In the genomic region with DNA sequence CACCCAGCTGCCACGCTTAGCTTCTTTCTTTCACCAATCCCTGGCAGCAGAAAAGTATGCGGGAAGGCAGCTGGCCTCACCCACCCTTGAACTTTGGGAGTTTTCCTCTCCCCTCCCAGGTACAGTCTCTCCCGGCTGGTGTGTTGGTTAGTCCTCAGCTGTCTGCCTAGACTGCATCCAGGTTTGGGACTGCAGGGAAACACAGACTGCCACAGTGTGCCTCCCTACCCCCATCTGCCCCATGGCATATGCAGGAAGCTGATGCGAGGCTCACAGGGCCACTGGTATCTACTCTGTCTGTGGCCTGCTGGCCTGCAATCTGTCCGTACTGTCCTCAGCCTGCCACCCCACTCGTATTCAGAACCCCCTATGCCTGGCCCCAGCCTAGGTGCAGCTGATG, we compare ENCODE assay signal across 11 cellular contexts. TPM values are rescaled to one million over a fixed set of nuclear protein-coding genes. Genes with fewer than 3 reads are reported as not detected.
A peak's percentile ranks its signal among the peaks of the same experiment; 100 is the strongest.
DNase-seq lines count a peak whose midpoint lies in the region; ATAC-seq and TF ChIP-seq lines count a peak whose summit lies in the region.
"Had no signal": no experiment of that assay in that cellular context is flagged by ENCODE, and none has a peak within 500 bp of the region (broad histone marks: within the 10 kb centered on the region; RNA-seq: fewer than 3 reads in every experiment).

No MANE protein-coding gene starts in this region.

- DNase-seq in Calu3 = no peak
- DNase-seq in left colon = peak in 1 of 2 donors; percentile 58
- no peak for DNase-seq in activated T-cell treated with anti-CD3 and anti-CD28 coated beads, Interleukin-2, amount 50 U/mL, for 48 hours
- DNase-seq: activated CD4-positive, alpha-beta T cell treated with anti-CD3 and anti-CD28 coated beads, Interleukin-2, amount 50 U/mL, for 4 hours; NCI-H1436 treated with DMSO at 0.1 percent for 48 hours; occipital lobe had no signal

- ATAC-seq in left colon (peak; percentile 21), GM18861 (IDR thresholded peaks at IDR 0.05; ENCODE audit: unreplicated experiment) (no peak), HG02884 (IDR thresholded peaks at IDR 0.05; ENCODE audit: unreplicated experiment) (no peak), GM21619 (IDR thresholded peaks at IDR 0.05; ENCODE audit: unreplicated experiment) (no peak)

- H3K27me3 Mint-ChIP-seq in Calu3 (ENCODE audit: unreplicated experiment) = no peaks in the 10 kb centered on the region
- peaks cover 59% of the 10 kb centered on the region for H3K27me3 Mint-ChIP-seq in brain

- H3K4me1 Mint-ChIP-seq in Calu3 (ENCODE audit: low read depth, unreplicated experiment) = peaks cover 53% of the 10 kb centered on the region
- peaks cover 81% of the 10 kb centered on the region for H3K4me1 Mint-ChIP-seq in brain

- H3K27ac Mint-ChIP-seq in Calu3 (ENCODE audit: unreplicated experiment) (peak overlapping the region; percentile 4), brain (peak overlapping the region in 4 of 5 experiments; percentile 26 to 71 (median 50))

- no peaks in the 10 kb centered on the region for H3K9me3 Mint-ChIP-seq in Calu3 (ENCODE audit: low read depth, unreplicated experiment)
- no peaks in the 10 kb centered on the region for H3K9me3 Mint-ChIP-seq in brain

- peak overlapping the region; percentile 62 to 89 (median 87) for H3K4me3 ChIP-seq in skin epidermis

- no peak for TF ChIP-seq CTCF in Calu3 (IDR thresholded peaks at IDR 0.05; ENCODE audit: unreplicated experiment)
- TF ChIP-seq CTCF in brain (conservative IDR thresholded peaks at IDR 0.05) = no peak

- no TSS peak for BruUV-seq in Calu3 (replicated peaks; lab: Mats Ljungman, UMichigan)

- H3K4me3 Mint-ChIP-seq in Calu3 (ENCODE audit: low read depth, unreplicated experiment) (peak overlapping the region; percentile 82), brain (peak overlapping the region; percentile 81 to 87 (median 82))

- intact Hi-C loops in Calu3 (cut with micrococcal nuclease; ENCODE audit: unreplicated experiment) = no loop called here
- intact Hi-C loops in left colon (cut with DNase I, micrococcal nuclease) = no loop called here

- H3K27ac ChIP-seq in skin epidermis = peak overlapping the region in 14 of 21 experiments; percentile 26 to 98 (median 95)

- CTCF ChIA-PET in Calu3 (lab: Charles Lee) = interaction anchor here (0.9 to 2.4 kb wide), 3 partner anchors 12 to 77 kb away, joined by 3 to 7 read pairs (median 3); no protein-coding TSS in a partner anchor

- H3K36me3 Mint-ChIP-seq in Calu3 (ENCODE audit: insufficient read depth, unreplicated experiment) (peaks cover 33% of the 10 kb centered on the region), brain (no peaks in the 10 kb centered on the region)

RNA-seq across cellular contexts. Expression of gene CD9, which starts 2.1 kb away (rescaled TPM):
- total RNA-seq in Calu3 (2022) (124 and 128 TPM in 2 replicates), left colon (100 to 1,000 TPM; 574 to 766 TPM)
- 131 TPM for polyA plus RNA-seq in brain (ENCODE audit: insufficient read depth, low read depth, low replicate concordance)
